Comparison of ENCODE assay signal across 16 cellular contexts in genomic region chr19:16892868-16893685, GRCh38. TPM values are rescaled to one million over a fixed set of nuclear protein-coding genes. Genes with fewer than 3 reads are reported as not detected.
DNase-seq lines count a peak whose midpoint lies in the region; ATAC-seq and TF ChIP-seq lines count a peak whose summit lies in the region.
"Had no signal": no experiment of that assay in that cellular context is flagged by ENCODE, and none has a peak within 500 bp of the region (broad histone marks: within the 10 kb centered on the region; RNA-seq: fewer than 3 reads in every experiment).

No MANE protein-coding gene starts in this region.

- H3K4me3 ChIP-seq in transverse colon: no peak overlapping the region
- H3K4me3 ChIP-seq: prostate gland had no signal

- H3K36me3 ChIP-seq in transverse colon: no peaks in the 10 kb centered on the region
- H3K36me3 ChIP-seq: prostate gland had no signal

- H3K4me1 ChIP-seq in transverse colon: peaks cover 0 to 29% (median 13%) of the 10 kb centered on the region in 4 donors

- no peaks in the 10 kb centered on the region for H3K9me3 Mint-ChIP-seq in activated naive CD8-positive, alpha-beta T cell treated with anti-CD3 and anti-CD28 coated beads, Interleukin-2, amount 10 ng/mL, durations not matched to agents 7 days and 5 days
- H3K9me3 Mint-ChIP-seq in activated naive CD8-positive, alpha-beta T cell treated with anti-CD3 and anti-CD28 coated beads, Interleukin-2, amount 50 U/mL, for 24 hours: no peaks in the 10 kb centered on the region
- H3K9me3 Mint-ChIP-seq: activated CD4-positive, alpha-beta memory T cell treated with anti-CD3 and anti-CD28 coated beads, Interleukin-2, amount 10 ng/mL, durations not matched to agents 7 days and 5 days; activated T-cell treated with anti-CD3 and anti-CD28 coated beads, Interleukin-2, amount 50 U/mL, for 72 hours; nephron had no signal

- H3K27me3 Mint-ChIP-seq in activated naive CD8-positive, alpha-beta T cell treated with anti-CD3 and anti-CD28 coated beads, Interleukin-2, amount 10 ng/mL, durations not matched to agents 7 days and 5 days: peaks cover 25% of the 10 kb centered on the region
- peaks cover 12% of the 10 kb centered on the region for H3K27me3 Mint-ChIP-seq in activated naive CD8-positive, alpha-beta T cell treated with anti-CD3 and anti-CD28 coated beads, Interleukin-2, amount 50 U/mL, for 24 hours

- intact Hi-C loops in transverse colon (cut with DNase I; ENCODE audit: low total_unique reads): no loop called here

- no peaks in the 10 kb centered on the region for H3K27me3 ChIP-seq in transverse colon

- H3K36me3 Mint-ChIP-seq in activated naive CD8-positive, alpha-beta T cell treated with anti-CD3 and anti-CD28 coated beads, Interleukin-2, amount 10 ng/mL, durations not matched to agents 7 days and 5 days: no peaks in the 10 kb centered on the region
- H3K36me3 Mint-ChIP-seq in activated naive CD8-positive, alpha-beta T cell treated with anti-CD3 and anti-CD28 coated beads, Interleukin-2, amount 50 U/mL, for 24 hours (ENCODE audit: low read depth): no peaks in the 10 kb centered on the region

- DNase-seq in activated naive CD8-positive, alpha-beta T cell treated with anti-CD3 and anti-CD28 coated beads, Interleukin-2, amount 10 ng/mL, durations not matched to agents 7 days and 5 days: no peak
- DNase-seq in activated naive CD8-positive, alpha-beta T cell treated with anti-CD3 and anti-CD28 coated beads, Interleukin-2, amount 50 U/mL, for 24 hours: no peak
- DNase-seq in OCI-M2 (lab: John Stamatoyannopoulos, UW; ENCODE audit: unreplicated experiment) (peak; percentile 78), left kidney (ENCODE audit: low read depth, low spot score) (peak; percentile 41), transverse colon (no peak), hippocampal formation (lab: John Stamatoyannopoulos, UW) (no peak), CD1c-positive myeloid dendritic cell (ENCODE audit: extremely low spot score) (no peak)
- DNase-seq: activated CD4-positive, alpha-beta memory T cell treated with anti-CD3 and anti-CD28 coated beads, Interleukin-2, amount 10 ng/mL, durations not matched to agents 7 days and 5 days; foreskin melanocyte; NCI-H1048; NCI-H526 had no signal

- no peak for TF ChIP-seq POLR2A in transverse colon (IDR thresholded peaks at IDR 0.05)

- H3K27ac ChIP-seq in transverse colon: peak overlapping the region; percentile 18 to 53 (median 44)
- H3K27ac ChIP-seq: epithelial cell of prostate, prostate gland had no signal

- H3K9me3 ChIP-seq in transverse colon: no peaks in the 10 kb centered on the region
- H3K9me3 ChIP-seq: prostate gland had no signal

- TF ChIP-seq EP300 in transverse colon (IDR thresholded peaks at IDR 0.05; ENCODE audit: low read depth): no peak

- POLR2A ChIA-PET in activated naive CD8-positive, alpha-beta T cell treated with anti-CD3 and anti-CD28 coated beads, Interleukin-2, amount 10 ng/mL, durations not matched to agents 7 days and 5 days (lab: Charles Lee): no interaction called here

- H3K4me1 Mint-ChIP-seq in activated naive CD8-positive, alpha-beta T cell treated with anti-CD3 and anti-CD28 coated beads, Interleukin-2, amount 10 ng/mL, durations not matched to agents 7 days and 5 days: peaks cover 20% of the 10 kb centered on the region
- H3K4me1 Mint-ChIP-seq in activated naive CD8-positive, alpha-beta T cell treated with anti-CD3 and anti-CD28 coated beads, Interleukin-2, amount 50 U/mL, for 24 hours: peaks cover 19% of the 10 kb centered on the region
- H3K4me1 Mint-ChIP-seq: nephron had no signal

- in situ Hi-C loops in transverse colon (cut with MboI; ENCODE audit: low pct_ligation_motif_present in 1 of 4, low pct_unique_long_range_greater_than_20kb in 1 of 4, low sequenced_read_pairs in 3 of 4): no loop called here

- peak overlapping the region; percentile 69 for H3K27ac Mint-ChIP-seq in activated naive CD8-positive, alpha-beta T cell treated with anti-CD3 and anti-CD28 coated beads, Interleukin-2, amount 10 ng/mL, durations not matched to agents 7 days and 5 days
- no peak overlapping the region for H3K27ac Mint-ChIP-seq in activated naive CD8-positive, alpha-beta T cell treated with anti-CD3 and anti-CD28 coated beads, Interleukin-2, amount 50 U/mL, for 24 hours
- H3K27ac Mint-ChIP-seq: activated CD4-positive, alpha-beta memory T cell treated with anti-CD3 and anti-CD28 coated beads, Interleukin-2, amount 10 ng/mL, durations not matched to agents 7 days and 5 days; activated T-cell treated with anti-CD3 and anti-CD28 coated beads, Interleukin-2, amount 50 U/mL, for 72 hours; nephron had no signal

- no peak for ATAC-seq in activated naive CD8-positive, alpha-beta T cell treated with anti-CD3 and anti-CD28 coated beads, Interleukin-2, amount 10 ng/mL, durations not matched to agents 7 days and 5 days (ENCODE audit: low read depth)
- ATAC-seq in activated naive CD8-positive, alpha-beta T cell treated with anti-CD3 and anti-CD28 coated beads, Interleukin-2, amount 50 U/mL, for 24 hours: no peak
- ATAC-seq in GM21619 (IDR thresholded peaks at IDR 0.05; ENCODE audit: unreplicated experiment): no peak

- 82% methylated on average over 18 of the region's 19 CpGs; no CpG with 5 or more reads in 1 of the 2 donors for WGBS in transverse colon (ENCODE audit: low coverage in 1 of 2), 2 donors

- TF ChIP-seq CTCF in transverse colon (IDR thresholded peaks at IDR 0.05): no peak

- no peak overlapping the region for H3K4me3 Mint-ChIP-seq in activated naive CD8-positive, alpha-beta T cell treated with anti-CD3 and anti-CD28 coated beads, Interleukin-2, amount 10 ng/mL, durations not matched to agents 7 days and 5 days
- no peak overlapping the region for H3K4me3 Mint-ChIP-seq in activated naive CD8-positive, alpha-beta T cell treated with anti-CD3 and anti-CD28 coated beads, Interleukin-2, amount 50 U/mL, for 24 hours
- H3K4me3 Mint-ChIP-seq: activated CD4-positive, alpha-beta memory T cell treated with anti-CD3 and anti-CD28 coated beads, Interleukin-2, amount 10 ng/mL, durations not matched to agents 7 days and 5 days; activated T-cell treated with anti-CD3 and anti-CD28 coated beads, Interleukin-2, amount 50 U/mL, for 72 hours; nephron had no signal

RNA-seq across cellular contexts. Expression of gene F2RL3, which starts 4.3 kb away (rescaled TPM):
- total RNA-seq in activated naive CD8-positive, alpha-beta T cell treated with anti-CD3 and anti-CD28 coated beads, Interleukin-2, amount 10 ng/mL, durations not matched to agents 7 days and 5 days: under 1 TPM; 0.14 to 0.17 TPM
- 10 to 100 TPM in 2 of 4 donors, 1 to 10 TPM in 2; 2.2 to 22.7 (median 9.1) TPM for total RNA-seq in transverse colon
- total RNA-seq: activated T-cell treated with anti-CD3 and anti-CD28 coated beads, Interleukin-2, amount 50 U/mL, for 72 hours had no signal

Comparison
In these comparisons a context has a peak if more than half of its experiments do, and no peak if none do; other contexts are left out.
1. DNase-seq: peak in OCI-M2 (single experiment) and left kidney (single experiment); none in activated naive CD8-positive, alpha-beta T cell treated with anti-CD3 and anti-CD28 coated beads, Interleukin-2, amount 10 ng/mL, durations not matched to agents 7 days and 5 days (single experiment), activated naive CD8-positive, alpha-beta T cell treated with anti-CD3 and anti-CD28 coated beads, Interleukin-2, amount 50 U/mL, for 24 hours (single experiment), transverse colon (single experiment), hippocampal formation (0 of 2) and CD1c-positive myeloid dendritic cell (single experiment).